Comparison of ENCODE assay signal across 1 cellular context in the genomic region with DNA sequence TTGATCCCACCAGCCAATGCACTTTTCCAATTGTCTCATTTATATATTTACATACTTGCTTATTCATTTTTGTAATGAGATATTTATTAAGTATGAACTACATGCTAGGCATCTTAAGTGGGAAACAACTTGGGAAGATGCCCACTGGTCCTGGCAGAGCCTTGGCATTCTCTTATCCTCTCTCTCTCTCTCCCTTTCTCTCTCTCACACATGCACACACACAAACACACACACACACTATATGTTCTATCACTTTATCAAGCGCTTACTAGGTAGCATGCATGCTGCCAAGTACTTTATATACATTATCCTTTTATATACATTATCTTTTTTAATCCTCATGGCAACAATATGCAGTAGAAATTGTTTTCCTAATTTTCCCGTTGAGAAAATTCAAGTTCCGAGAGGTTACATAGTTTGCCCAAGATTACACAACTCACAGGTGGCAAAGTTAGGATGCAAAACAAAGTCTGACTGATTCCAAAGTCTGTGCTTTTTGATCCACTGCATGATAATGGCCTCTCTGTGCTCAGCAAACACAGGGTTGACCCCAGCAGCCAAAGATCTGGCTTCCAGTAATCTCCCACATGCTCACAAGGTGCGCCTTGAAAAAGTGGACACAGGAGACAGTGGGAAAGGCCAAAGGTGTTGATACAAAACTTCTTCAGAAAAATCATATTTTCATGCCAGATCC.
TF ChIP-seq lines count a peak whose summit lies in the region.

No MANE protein-coding gene starts in this region.

TF ChIP-seq in H1, 55 proteins besides CTCF, POLR2A, EP300 and RAD21:
- no peak for TF ChIP-seq KDM4A (IDR thresholded peaks at IDR 0.05; ENCODE audit: low read depth, low read length, severe bottlenecking)
- TF ChIP-seq JUND (IDR thresholded peaks at IDR 0.05; ENCODE audit: low read length), result no peak
- no peak for TF ChIP-seq RXRA (IDR thresholded peaks at IDR 0.05; ENCODE audit: insufficient read depth, low read depth, low read length)
- no peak for TF ChIP-seq MAFK (IDR thresholded peaks at IDR 0.05; ENCODE audit: low read depth, low read length)
- TF ChIP-seq SP1 (IDR thresholded peaks at IDR 0.05; ENCODE audit: low read depth, low read length), result no peak
- no peak for TF ChIP-seq PHF8 (conservative IDR thresholded peaks at IDR 0.05; ENCODE audit: low read depth, low read length)
- TF ChIP-seq, protein P1, sequence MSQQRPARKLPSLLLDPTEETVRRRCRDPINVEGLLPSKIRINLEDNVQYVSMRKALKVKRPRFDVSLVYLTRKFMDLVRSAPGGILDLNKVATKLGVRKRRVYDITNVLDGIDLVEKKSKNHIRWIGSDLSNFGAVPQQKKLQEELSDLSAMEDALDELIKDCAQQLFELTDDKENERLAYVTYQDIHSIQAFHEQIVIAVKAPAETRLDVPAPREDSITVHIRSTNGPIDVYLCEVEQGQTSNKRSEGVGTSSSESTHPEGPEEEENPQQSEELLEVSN (IDR thresholded peaks at IDR 0.05), result no peak
- TF ChIP-seq EZH2 (IDR thresholded peaks at IDR 0.05; ENCODE audit: low read depth, low read length, severe bottlenecking), result no peak
TF ChIP-seq in H1: peak in this region for 0.
